In genomic region chr7:130486114-130486962, GRCh38 we compare ENCODE assay signal across 8 cellular contexts. TPM values are rescaled to one million over a fixed set of nuclear protein-coding genes. Genes with fewer than 3 reads are reported as not detected.
DNase-seq lines count a peak whose midpoint lies in the region; ATAC-seq and TF ChIP-seq lines count a peak whose summit lies in the region.

No MANE protein-coding gene starts in this region.

- no peak overlapping the region for H3K4me3 ChIP-seq in BE2C (ENCODE audit: low read depth, low read length)
- H3K4me3 ChIP-seq in naive thymus-derived CD4-positive, alpha-beta T cell (ENCODE audit: low read length), result peak overlapping the region; percentile 80
- peak overlapping the region; percentile 44 to 73 (median 56) for H3K4me3 ChIP-seq in stomach

- no peak for TF ChIP-seq EP300 in stomach (IDR thresholded peaks at IDR 0.05)

- peak; percentile 61 for ATAC-seq in GM21360 (IDR thresholded peaks at IDR 0.05; ENCODE audit: unreplicated experiment)
- peak; percentile 88 for ATAC-seq in naive thymus-derived CD4-positive, alpha-beta T cell
- no peak for ATAC-seq in GM18520 (IDR thresholded peaks at IDR 0.05; ENCODE audit: unreplicated experiment)

- 4 to 15% (median 8%) methylated on average over 39 to 69 of the region's 69 CpGs for WGBS in stomach, 5 donors

- no peak for TF ChIP-seq POLR2A in stomach (IDR thresholded peaks at IDR 0.05)

- H3K36me3 ChIP-seq in BE2C (no peaks in the 10 kb centered on the region), stomach (no peaks in the 10 kb centered on the region)
- H3K36me3 ChIP-seq in naive thymus-derived CD4-positive, alpha-beta T cell (ENCODE audit: control insufficient read depth in 2 of 3, insufficient read depth in 3 of 3, low read length in 3 of 3), result no peaks in the 10 kb centered on the region

- H3K27me3 ChIP-seq in BE2C (peaks cover 6% of the 10 kb centered on the region), stomach (peaks cover 0 to 45% (median 7%) of the 10 kb centered on the region in 3 donors)
- no peaks in the 10 kb centered on the region for H3K27me3 ChIP-seq in naive thymus-derived CD4-positive, alpha-beta T cell (ENCODE audit: control insufficient read depth in 2 of 2, insufficient read depth in 2 of 2, low read length in 2 of 2)

- peaks cover 5 to 66% (median 31%) of the 10 kb centered on the region in 5 donors for H3K27me3 Mint-ChIP-seq in naive thymus-derived CD4-positive, alpha-beta T cell

- intact Hi-C loops in naive thymus-derived CD4-positive, alpha-beta T cell (cut with micrococcal nuclease), result loop anchor here (1.0 to 10.0 kb wide), 11 partner anchors 44 to 414 kb away; partner anchors contain the start of genes CEP41 (in 1 of the 2), COPG2 (in 1 of the 2) and KLHDC10 (in 1 of the 2)
- intact Hi-C loops in stomach (cut with DNase I; ENCODE audit: low total_unique reads), result no loop called here

- no peaks in the 10 kb centered on the region for H3K36me3 Mint-ChIP-seq in naive thymus-derived CD4-positive, alpha-beta T cell

- H3K4me1 ChIP-seq in BE2C (no peaks in the 10 kb centered on the region), stomach (peaks cover 20 to 56% (median 37%) of the 10 kb centered on the region in 4 donors)
- peaks cover 7 to 9% of the 10 kb centered on the region in 2 donors for H3K4me1 ChIP-seq in naive thymus-derived CD4-positive, alpha-beta T cell (ENCODE audit: control insufficient read depth in 2 of 2, insufficient read depth in 2 of 2, low read length in 2 of 2)

- POLR2A ChIA-PET in naive thymus-derived CD4-positive, alpha-beta T cell (lab: Charles Lee), result no interaction called here

- DNase-seq in BE2C (peak; percentile 10), NCI-H524 (lab: John Stamatoyannopoulos, UW) (peak; percentile 81 to 93), activated T-cell treated with anti-CD3 and anti-CD28 coated beads for 24 hours (ENCODE audit: low read depth) (peak; percentile 28), epithelial cell of prostate (ENCODE audit: low read depth, low spot score) (peak; percentile 5), stomach (peak; percentile 80)
- DNase-seq in naive thymus-derived CD4-positive, alpha-beta T cell, result peak; percentile 34 to 73 (median 56)

- peaks cover 0 to 4% (median 0%) of the 10 kb centered on the region in 11 donors for H3K9me3 Mint-ChIP-seq in naive thymus-derived CD4-positive, alpha-beta T cell

- TF ChIP-seq CTCF in BE2C (IDR thresholded peaks at IDR 0.05; ENCODE audit: low read depth, low read length) (0 out of 2 replicates have a peak, but pooled peaks have one; percentile 28), stomach (IDR thresholded peaks at IDR 0.05) (peak in 5 of 7 experiments; percentile 34 to 68 (median 62))

- CTCF ChIA-PET in naive thymus-derived CD4-positive, alpha-beta T cell (lab: Charles Lee), result interaction anchor here (0.7 to 1.4 kb wide), 7 partner anchors 9 to 270 kb away, joined by 3 to 4 read pairs (median 3); no protein-coding TSS in a partner anchor

- peak overlapping the region; percentile 22 for H3K27ac ChIP-seq in epithelial cell of prostate
- peak overlapping the region; percentile 41 for H3K27ac ChIP-seq in naive thymus-derived CD4-positive, alpha-beta T cell (ENCODE audit: low read depth, low read length)
- H3K27ac ChIP-seq in stomach, result peak overlapping the region; percentile 42 to 64 (median 60)

- peaks cover 22 to 32% (median 25%) of the 10 kb centered on the region in 7 donors for H3K4me1 Mint-ChIP-seq in naive thymus-derived CD4-positive, alpha-beta T cell

- H3K9me3 ChIP-seq in BE2C (no peaks in the 10 kb centered on the region), stomach (no peaks in the 10 kb centered on the region)
- H3K9me3 ChIP-seq in naive thymus-derived CD4-positive, alpha-beta T cell (ENCODE audit: control insufficient read depth in 2 of 3, low read length in 3 of 3), result no peaks in the 10 kb centered on the region

- peak overlapping the region; percentile 85 to 94 (median 91) for H3K4me3 Mint-ChIP-seq in naive thymus-derived CD4-positive, alpha-beta T cell

- peak overlapping the region in 5 of 9 donors; percentile 58 to 88 (median 73) for H3K27ac Mint-ChIP-seq in naive thymus-derived CD4-positive, alpha-beta T cell

RNA-seq across cellular contexts. Expression of gene MEST, which starts 5.5 kb away (rescaled TPM):
- polyA plus RNA-seq in BE2C (2012; ENCODE audit: insufficient read depth, insufficient read length, low read depth), result not detected
- 1 to 10 TPM; 1.6 to 5.0 (median 4.1) TPM for total RNA-seq in naive thymus-derived CD4-positive, alpha-beta T cell
- 1 to 10 TPM; 7.0 to 8.7 TPM for polyA plus RNA-seq in naive thymus-derived CD4-positive, alpha-beta T cell
- total RNA-seq in stomach, result 10 to 100 TPM in 2 of 5 donors, 1 to 10 TPM in 2, not detected in 1; 3.1 to 88.7 (median 10.6) TPM
- 1 to 10 TPM; 4.1 to 4.9 (median 4.8) TPM for polyA plus RNA-seq in stomach

RNA-seq across cellular contexts. Expression of gene CEP41, which starts 45.5 kb away (rescaled TPM):
- polyA plus RNA-seq in BE2C (2012; ENCODE audit: insufficient read depth, insufficient read length, low read depth), result 23.2 TPM
- 10 to 100 TPM in 3 of 5 experiments, 1 to 10 TPM in 2; 6.9 to 16.0 (median 12.6) TPM for total RNA-seq in naive thymus-derived CD4-positive, alpha-beta T cell
- 10 to 100 TPM; 26.4 to 29.6 TPM for polyA plus RNA-seq in naive thymus-derived CD4-positive, alpha-beta T cell
- total RNA-seq in stomach, result 1 to 10 TPM in 3 of 5 donors, under 1 TPM in 2; 0.58 to 6.2 (median 2.6) TPM
- 1 to 10 TPM; 2.2 to 5.2 (median 4.5) TPM for polyA plus RNA-seq in stomach

Comparison
In these comparisons a context has a peak if more than half of its experiments do, and no peak if none do; other contexts are left out.
1. DNase-seq: peak in every context shown above with its lines; median percentile 87 in NCI-H524; 80 in stomach; 56 in naive thymus-derived CD4-positive, alpha-beta T cell; 28 in activated T-cell treated with anti-CD3 and anti-CD28 coated beads for 24 hours; 10 in BE2C; 5 in epithelial cell of prostate.